ENCODE assay signal across 1 cellular context in the genomic region with DNA sequence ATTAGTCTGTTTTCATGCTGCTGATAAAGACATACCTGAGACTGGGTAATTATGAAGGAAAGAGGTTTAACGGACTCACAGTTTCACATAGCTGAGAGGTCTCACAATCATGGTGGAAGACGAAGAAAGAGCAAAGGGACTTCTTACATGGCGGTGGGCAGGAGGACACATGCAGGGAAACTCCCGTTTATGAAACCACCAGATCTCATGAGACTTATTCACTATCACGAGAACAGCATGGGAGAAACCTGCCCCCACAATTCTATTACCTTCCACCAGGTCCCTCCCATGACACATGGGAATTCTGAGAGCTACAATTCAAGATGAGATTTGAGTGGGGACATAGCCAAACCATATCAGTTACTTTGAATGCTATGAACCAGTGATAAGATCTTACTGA.
TF ChIP-seq lines count a peak whose summit lies in the region.

No MANE protein-coding gene starts in this region.

TF ChIP-seq in K562, 482 proteins besides CTCF, POLR2A, EP300 and RAD21 (continued from another document):
- TF ChIP-seq, protein P1, sequence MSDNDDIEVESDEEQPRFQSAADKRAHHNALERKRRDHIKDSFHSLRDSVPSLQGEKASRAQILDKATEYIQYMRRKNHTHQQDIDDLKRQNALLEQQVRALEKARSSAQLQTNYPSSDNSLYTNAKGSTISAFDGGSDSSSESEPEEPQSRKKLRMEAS (CRISPR knock-in tag; IDR thresholded peaks at IDR 0.05): no peak
- TF ChIP-seq MGA (IDR thresholded peaks at IDR 0.05) (no peak), ZNF384 (IDR thresholded peaks at IDR 0.05; ENCODE audit: low read depth, low read length) (no peak), DIDO1 (tag; IDR thresholded peaks at IDR 0.05; ENCODE audit: low read depth) (no peak), CHD2 (IDR thresholded peaks at IDR 0.05; ENCODE audit: low read depth, low read length) (peak; percentile 75)
TF ChIP-seq in K562: peak in this region for 1.
